2 cellular contexts compared by ENCODE assay signal in the genomic region with DNA sequence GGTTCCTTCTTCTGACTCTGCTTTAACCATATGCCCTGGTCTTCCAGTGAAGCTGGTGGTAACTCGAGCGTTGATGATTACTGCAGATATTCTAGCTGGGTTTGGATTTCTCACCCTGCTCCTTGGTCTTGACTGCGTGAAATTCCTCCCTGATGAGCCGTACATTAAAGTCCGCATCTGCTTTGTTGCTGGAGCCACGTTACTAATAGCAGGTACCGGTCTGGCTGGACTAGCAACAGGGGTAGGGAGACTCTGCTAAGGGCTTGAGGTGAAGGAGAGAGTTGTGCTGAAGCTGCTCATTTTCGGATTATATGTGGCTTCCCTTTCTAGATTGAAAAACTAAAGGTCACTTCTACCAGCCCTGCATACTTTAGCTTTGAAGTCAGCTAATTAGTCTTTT.
TF ChIP-seq lines count a peak whose summit lies in the region.

No MANE protein-coding gene starts in this region.

TF ChIP-seq in IMR-90, 13 proteins besides CTCF, POLR2A, EP300 and RAD21:
- TF ChIP-seq CHD1 (IDR thresholded peaks at IDR 0.05; ENCODE audit: low read depth, low read length), result no peak
- no peak for TF ChIP-seq SMC3 (IDR thresholded peaks at IDR 0.05; ENCODE audit: low read depth, low read length)
- TF ChIP-seq, protein P1, sequence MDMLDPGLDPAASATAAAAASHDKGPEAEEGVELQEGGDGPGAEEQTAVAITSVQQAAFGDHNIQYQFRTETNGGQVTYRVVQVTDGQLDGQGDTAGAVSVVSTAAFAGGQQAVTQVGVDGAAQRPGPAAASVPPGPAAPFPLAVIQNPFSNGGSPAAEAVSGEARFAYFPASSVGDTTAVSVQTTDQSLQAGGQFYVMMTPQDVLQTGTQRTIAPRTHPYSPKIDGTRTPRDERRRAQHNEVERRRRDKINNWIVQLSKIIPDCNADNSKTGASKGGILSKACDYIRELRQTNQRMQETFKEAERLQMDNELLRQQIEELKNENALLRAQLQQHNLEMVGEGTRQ (IDR thresholded peaks at IDR 0.05; ENCODE audit: low read depth, low read length), result no peak
- no peak for TF ChIP-seq RCOR1 (IDR thresholded peaks at IDR 0.05; ENCODE audit: insufficient replicate concordance, low read length)
- no peak for TF ChIP-seq MAZ (IDR thresholded peaks at IDR 0.05; ENCODE audit: borderline replicate concordance, low read depth, low read length)
- TF ChIP-seq BHLHE40 (IDR thresholded peaks at IDR 0.05; ENCODE audit: low read depth, low read length), result no peak
- no peak for TF ChIP-seq RFX5 (IDR thresholded peaks at IDR 0.05; ENCODE audit: low read depth, low read length)
- TF ChIP-seq ELK1 (IDR thresholded peaks at IDR 0.05; ENCODE audit: borderline replicate concordance, low read depth, low read length), result no peak
- no peak for TF ChIP-seq NFE2L2 (IDR thresholded peaks at IDR 0.05; ENCODE audit: low read depth, low read length)
- TF ChIP-seq CEBPB (IDR thresholded peaks at IDR 0.05; ENCODE audit: low read depth, low read length), result no peak
- TF ChIP-seq FOS (IDR thresholded peaks at IDR 0.05; ENCODE audit: low read depth, low read length), result no peak
- TF ChIP-seq MAFK (IDR thresholded peaks at IDR 0.05; ENCODE audit: low read depth, low read length), result no peak
- no peak for TF ChIP-seq MXI1 (IDR thresholded peaks at IDR 0.05; ENCODE audit: borderline replicate concordance, low read depth, low read length)

TF ChIP-seq in GM12878, 131 proteins besides CTCF, POLR2A, EP300 and RAD21:
- TF ChIP-seq RFX5 (IDR thresholded peaks at IDR 0.05; ENCODE audit: low read depth, low read length), result no peak
- no peak for TF ChIP-seq STAT3 (IDR thresholded peaks at IDR 0.05; ENCODE audit: low read depth, low read length)
- no peak for TF ChIP-seq NR2F1 (conservative IDR thresholded peaks at IDR 0.05)
- TF ChIP-seq ELK1 (IDR thresholded peaks at IDR 0.05; ENCODE audit: low read depth, low read length), result no peak
- no peak for TF ChIP-seq SMC3 (IDR thresholded peaks at IDR 0.05; ENCODE audit: borderline replicate concordance, low read length)
- no peak for TF ChIP-seq SUZ12 (IDR thresholded peaks at IDR 0.05; ENCODE audit: unreplicated experiment)
- no peak for TF ChIP-seq SMAD5 (IDR thresholded peaks at IDR 0.05; ENCODE audit: low read depth)
- TF ChIP-seq MXI1 (IDR thresholded peaks at IDR 0.05; ENCODE audit: low read depth, low read length), result no peak
- no peak for TF ChIP-seq TCF3 (IDR thresholded peaks at IDR 0.05; ENCODE audit: borderline replicate concordance, insufficient read depth, low read depth, low read length)
- TF ChIP-seq, protein P2, sequence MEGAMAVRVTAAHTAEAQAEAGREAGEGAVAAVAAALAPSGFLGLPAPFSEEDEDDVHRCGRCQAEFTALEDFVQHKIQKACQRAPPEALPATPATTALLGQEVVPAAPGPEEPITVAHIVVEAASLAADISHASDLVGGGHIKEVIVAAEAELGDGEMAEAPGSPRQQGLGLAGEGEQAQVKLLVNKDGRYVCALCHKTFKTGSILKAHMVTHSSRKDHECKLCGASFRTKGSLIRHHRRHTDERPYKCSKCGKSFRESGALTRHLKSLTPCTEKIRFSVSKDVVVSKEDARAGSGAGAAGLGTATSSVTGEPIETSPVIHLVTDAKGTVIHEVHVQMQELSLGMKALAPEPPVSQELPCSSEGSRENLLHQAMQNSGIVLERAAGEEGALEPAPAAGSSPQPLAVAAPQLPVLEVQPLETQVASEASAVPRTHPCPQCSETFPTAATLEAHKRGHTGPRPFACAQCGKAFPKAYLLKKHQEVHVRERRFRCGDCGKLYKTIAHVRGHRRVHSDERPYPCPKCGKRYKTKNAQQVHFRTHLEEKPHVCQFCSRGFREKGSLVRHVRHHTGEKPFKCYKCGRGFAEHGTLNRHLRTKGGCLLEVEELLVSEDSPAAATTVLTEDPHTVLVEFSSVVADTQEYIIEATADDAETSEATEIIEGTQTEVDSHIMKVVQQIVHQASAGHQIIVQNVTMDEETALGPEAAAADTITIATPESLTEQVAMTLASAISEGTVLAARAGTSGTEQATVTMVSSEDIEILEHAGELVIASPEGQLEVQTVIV (IDR thresholded peaks at IDR 0.05; ENCODE audit: borderline replicate concordance, partially characterized antibody), result no peak
- TF ChIP-seq FOXM1 (IDR thresholded peaks at IDR 0.05; ENCODE audit: low read depth, low read length), result no peak
- no peak for TF ChIP-seq MEF2A (IDR thresholded peaks at IDR 0.05; ENCODE audit: insufficient read depth, low read depth, low read length)
- TF ChIP-seq, protein P3, sequence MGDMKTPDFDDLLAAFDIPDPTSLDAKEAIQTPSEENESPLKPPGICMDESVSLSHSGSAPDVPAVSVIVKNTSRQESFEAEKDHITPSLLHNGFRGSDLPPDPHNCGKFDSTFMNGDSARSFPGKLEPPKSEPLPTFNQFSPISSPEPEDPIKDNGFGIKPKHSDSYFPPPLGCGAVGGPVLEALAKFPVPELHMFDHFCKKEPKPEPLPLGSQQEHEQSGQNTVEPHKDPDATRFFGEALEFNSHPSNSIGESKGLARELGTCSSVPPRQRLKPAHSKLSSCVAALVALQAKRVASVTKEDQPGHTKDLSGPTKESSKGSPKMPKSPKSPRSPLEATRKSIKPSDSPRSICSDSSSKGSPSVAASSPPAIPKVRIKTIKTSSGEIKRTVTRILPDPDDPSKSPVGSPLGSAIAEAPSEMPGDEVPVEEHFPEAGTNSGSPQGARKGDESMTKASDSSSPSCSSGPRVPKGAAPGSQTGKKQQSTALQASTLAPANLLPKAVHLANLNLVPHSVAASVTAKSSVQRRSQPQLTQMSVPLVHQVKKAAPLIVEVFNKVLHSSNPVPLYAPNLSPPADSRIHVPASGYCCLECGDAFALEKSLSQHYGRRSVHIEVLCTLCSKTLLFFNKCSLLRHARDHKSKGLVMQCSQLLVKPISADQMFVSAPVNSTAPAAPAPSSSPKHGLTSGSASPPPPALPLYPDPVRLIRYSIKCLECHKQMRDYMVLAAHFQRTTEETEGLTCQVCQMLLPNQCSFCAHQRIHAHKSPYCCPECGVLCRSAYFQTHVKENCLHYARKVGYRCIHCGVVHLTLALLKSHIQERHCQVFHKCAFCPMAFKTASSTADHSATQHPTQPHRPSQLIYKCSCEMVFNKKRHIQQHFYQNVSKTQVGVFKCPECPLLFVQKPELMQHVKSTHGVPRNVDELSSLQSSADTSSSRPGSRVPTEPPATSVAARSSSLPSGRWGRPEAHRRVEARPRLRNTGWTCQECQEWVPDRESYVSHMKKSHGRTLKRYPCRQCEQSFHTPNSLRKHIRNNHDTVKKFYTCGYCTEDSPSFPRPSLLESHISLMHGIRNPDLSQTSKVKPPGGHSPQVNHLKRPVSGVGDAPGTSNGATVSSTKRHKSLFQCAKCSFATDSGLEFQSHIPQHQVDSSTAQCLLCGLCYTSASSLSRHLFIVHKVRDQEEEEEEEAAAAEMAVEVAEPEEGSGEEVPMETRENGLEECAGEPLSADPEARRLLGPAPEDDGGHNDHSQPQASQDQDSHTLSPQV (IDR thresholded peaks at IDR 0.05), result no peak
- no peak for TF ChIP-seq YBX1 (IDR thresholded peaks at IDR 0.05)
